ENCODE assay signal across 3 cellular contexts in genomic region chr20:45212831-45213230, GRCh38.
TF ChIP-seq lines count a peak whose summit lies in the region.

No MANE protein-coding gene starts in this region.

TF ChIP-seq in A549, 52 proteins besides CTCF, POLR2A, EP300 and RAD21:
- TF ChIP-seq NPAS2 (CRISPR knock-in tag; IDR thresholded peaks at IDR 0.05; ENCODE audit: borderline replicate concordance) (no peak), MAFK (IDR thresholded peaks at IDR 0.05; ENCODE audit: partially characterized antibody) (peak; percentile 79), FOSB (CRISPR knock-in tag; IDR thresholded peaks at IDR 0.05) (no peak), RNF2 (IDR thresholded peaks at IDR 0.05; ENCODE audit: borderline replicate concordance, low read depth) (no peak), REST (IDR thresholded peaks at IDR 0.05) (no peak), CEBPB (IDR thresholded peaks at IDR 0.05) (no peak), JUN (IDR thresholded peaks at IDR 0.05) (no peak)

TF ChIP-seq in IMR-90, 13 proteins besides CTCF, POLR2A, EP300 and RAD21:
- TF ChIP-seq MAFK (IDR thresholded peaks at IDR 0.05; ENCODE audit: low read depth, low read length) (peak; percentile 59), NFE2L2 (IDR thresholded peaks at IDR 0.05; ENCODE audit: low read depth, low read length) (no peak)

TF ChIP-seq in K562, 482 proteins besides CTCF, POLR2A, EP300 and RAD21:
- no peak for TF ChIP-seq ZNF584 (CRISPR knock-in tag; IDR thresholded peaks at IDR 0.05; ENCODE audit: low read depth)
- no peak for TF ChIP-seq E2F5 (CRISPR knock-in tag; IDR thresholded peaks at IDR 0.05)
- no peak for TF ChIP-seq CEBPZ (IDR thresholded peaks at IDR 0.05; ENCODE audit: borderline replicate concordance, low read depth, low read length)
- TF ChIP-seq ATF6 (CRISPR knock-in tag; IDR thresholded peaks at IDR 0.05), result no peak
- TF ChIP-seq XRCC3 (IDR thresholded peaks at IDR 0.05), result no peak
- TF ChIP-seq ZBTB7A (IDR thresholded peaks at IDR 0.05; ENCODE audit: borderline replicate concordance, control insufficient read depth, low read depth, low read length), result no peak
- TF ChIP-seq YBX1 (IDR thresholded peaks at IDR 0.05), result no peak
- peak; percentile 68; the same call in 1 of the 2 replicates for TF ChIP-seq ZNF316 (IDR thresholded peaks at IDR 0.05)
- TF ChIP-seq TAF7 (tag; IDR thresholded peaks at IDR 0.05), result no peak
- no peak for TF ChIP-seq ATF1 (CRISPR knock-in tag; IDR thresholded peaks at IDR 0.05)
- TF ChIP-seq ATF1 (tag; IDR thresholded peaks at IDR 0.05), result no peak
- TF ChIP-seq SAFB (IDR thresholded peaks at IDR 0.05; ENCODE audit: borderline replicate concordance, low read depth, low read length), result no peak
- TF ChIP-seq E2F8 (IDR thresholded peaks at IDR 0.05; ENCODE audit: low read depth, partially characterized antibody), result no peak
- TF ChIP-seq NFIC (IDR thresholded peaks at IDR 0.05), result no peak
- no peak for TF ChIP-seq ZNF263 (CRISPR knock-in tag; IDR thresholded peaks at IDR 0.05; ENCODE audit: borderline replicate concordance)
- TF ChIP-seq NFIX (CRISPR knock-in tag; IDR thresholded peaks at IDR 0.05; ENCODE audit: low read depth), result no peak
- 0 out of 2 replicates have a peak, but pooled peaks have one; percentile 21 for TF ChIP-seq CEBPB (tag; IDR thresholded peaks at IDR 0.05)
- no peak for TF ChIP-seq E2F4 (CRISPR knock-in tag; IDR thresholded peaks at IDR 0.05; ENCODE audit: low read depth)
- no peak for TF ChIP-seq EWSR1 (IDR thresholded peaks at IDR 0.05; ENCODE audit: borderline replicate concordance, low read depth, partially characterized antibody)
- TF ChIP-seq ZNF512 (tag; IDR thresholded peaks at IDR 0.05), result no peak
- TF ChIP-seq MAFF (IDR thresholded peaks at IDR 0.05; ENCODE audit: low read length), result no peak
- no peak for TF ChIP-seq CEBPG (CRISPR knock-in tag; IDR thresholded peaks at IDR 0.05)
- TF ChIP-seq CEBPG (tag; conservative IDR thresholded peaks at IDR 0.05 in 1 of 2, IDR thresholded peaks at IDR 0.05 in 1 of 2), result peak in 1 of 2 experiments; percentile 27; a peak in 1 of 4 replicates
- TF ChIP-seq C11orf30 (IDR thresholded peaks at IDR 0.05; ENCODE audit: low read depth), result 0 out of 2 replicates have a peak, but pooled peaks have one; percentile 38
- TF ChIP-seq MAFK (IDR thresholded peaks at IDR 0.05; ENCODE audit: low read length), result peak; percentile 12; the same call in 1 of the 2 replicates
- TF ChIP-seq CBX8 (IDR thresholded peaks at IDR 0.05; ENCODE audit: borderline replicate concordance, extremely low read depth, low read depth, low read length, poor library complexity, severe bottlenecking), result no peak
- TF ChIP-seq RBFOX2 (IDR thresholded peaks at IDR 0.05; ENCODE audit: low read depth, low read length), result no peak
- TF ChIP-seq NFE2L1 (tag; IDR thresholded peaks at IDR 0.05; ENCODE audit: borderline replicate concordance, low read depth), result no peak
- TF ChIP-seq SP1 (CRISPR knock-in tag; IDR thresholded peaks at IDR 0.05), result no peak
- no peak for TF ChIP-seq FOXK1 (CRISPR knock-in tag; IDR thresholded peaks at IDR 0.05; ENCODE audit: borderline replicate concordance)
- TF ChIP-seq NEUROD1 (IDR thresholded peaks at IDR 0.05; ENCODE audit: borderline replicate concordance, low read depth, low read length, partially characterized antibody), result no peak
- TF ChIP-seq CSDE1 (IDR thresholded peaks at IDR 0.05), result no peak
TF ChIP-seq in K562: peak in this region for 5.
